ENCODE assay signal across 23 cellular contexts in the genomic region with DNA sequence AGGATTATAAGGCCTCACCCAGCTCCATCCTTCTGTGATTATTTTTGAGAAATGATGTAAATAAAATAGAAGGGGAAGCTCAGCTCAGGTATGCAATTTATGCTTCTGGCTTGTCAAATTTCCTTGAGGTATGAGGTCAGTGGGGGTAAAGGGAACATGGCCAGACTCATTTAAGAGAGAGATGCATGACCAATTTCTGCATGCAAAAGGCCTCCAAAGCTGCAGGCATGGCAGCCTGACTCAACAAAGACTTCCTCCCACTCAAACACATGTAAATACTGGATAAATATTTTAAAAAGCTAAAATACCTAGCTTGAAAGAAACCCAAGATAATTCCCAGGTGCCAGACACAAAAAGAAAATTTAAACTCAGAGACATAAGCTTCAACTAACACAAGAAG.
A peak's percentile ranks its signal among the peaks of the same experiment; 100 is the strongest.
DNase-seq lines count a peak whose midpoint lies in the region; ATAC-seq, FAIRE-seq and TF ChIP-seq lines count a peak whose summit lies in the region.
"Had no signal": no experiment of that assay in that cellular context is flagged by ENCODE, and none has a peak within 500 bp of the region (broad histone marks: within the 10 kb centered on the region; RNA-seq: fewer than 3 reads in every experiment).

No MANE protein-coding gene starts in this region.

- H2AFZ ChIP-seq in HepG2 (ENCODE audit: low read length), result no peak overlapping the region

- no peak for TF ChIP-seq POLR2A in HepG2 (IDR thresholded peaks at IDR 0.05; ENCODE audit: insufficient read depth in 1 of 2, low read depth in 2 of 2, low read length in 2 of 2)

- no peak overlapping the region for H3K4me2 ChIP-seq in HepG2 (ENCODE audit: low read depth, low read length)
- H3K4me2 ChIP-seq: SK-N-SH had no signal

- no peaks in the 10 kb centered on the region for H3K27me3 Mint-ChIP-seq in mesothelial cell of epicardium (ENCODE audit: low read depth)

- in situ Hi-C loops in HepG2 (cut with HindIII; ENCODE audit: extremely low pct_ligation_motif_present, low pct_unique_long_range_greater_than_20kb), result loop anchor here (25.0 kb wide), 1 partner anchor 243 kb away; no protein-coding TSS in a partner anchor

- H3K4me3 ChIP-seq in AG04450 (ENCODE audit: low read depth, low read length) (no peak overlapping the region), epithelial cell of esophagus (ENCODE audit: low read length) (no peak overlapping the region), HepG2 (replicated peaks in 1 of 3; ENCODE audit: insufficient read depth in 1 of 3, low read depth in 2 of 3, low read length in 3 of 3) (no peak overlapping the region)
- no peak overlapping the region for H3K4me3 ChIP-seq in effector memory CD4-positive, alpha-beta T cell (ENCODE audit: insufficient read depth, low read depth, low read length, poor library complexity, severe bottlenecking)
- H3K4me3 ChIP-seq: K562, Peyer's patch had no signal

- TF ChIP-seq EP300 in HepG2 (IDR thresholded peaks at IDR 0.05; ENCODE audit: low read depth in 2 of 2, low read length in 2 of 2), result no peak
- TF ChIP-seq EP300 in HepG2 (CRISPR knock-in tag; IDR thresholded peaks at IDR 0.05; ENCODE audit: borderline replicate concordance), result no peak

- H3K27ac Mint-ChIP-seq in mesothelial cell of epicardium, result peak overlapping the region; percentile 78

- H3K27ac ChIP-seq in AG04450 (ENCODE audit: low read depth, low read length), result peak overlapping the region; percentile 55
- no peak overlapping the region for H3K27ac ChIP-seq in effector memory CD4-positive, alpha-beta T cell (ENCODE audit: insufficient read depth, low read length, poor library complexity, severe bottlenecking)
- no peak overlapping the region for H3K27ac ChIP-seq in HepG2 (ENCODE audit: extremely low read length, insufficient read depth, low read length)
- H3K27ac ChIP-seq: HL-60, Peyer's patch had no signal

- peaks cover 28% of the 10 kb centered on the region for H3K4me1 Mint-ChIP-seq in mesothelial cell of epicardium

- no peak overlapping the region for H3K4me3 Mint-ChIP-seq in mesothelial cell of epicardium

- DNase-seq in AG04450 (ENCODE audit: low read depth, low spot score) (no peak), NCI-H226 (peak; percentile 51), epithelial cell of esophagus (ENCODE audit: low read depth) (peak; percentile 14), mesothelial cell of epicardium (ENCODE audit: low spot score in 2 of 2, unreplicated experiment in 2 of 2) (no peak), MV-4-11 (lab: John Stamatoyannopoulos, UW) (no peak), HepG2 (ENCODE audit: low spot score) (no peak)
- DNase-seq in effector memory CD4-positive, alpha-beta T cell, result no peak
- DNase-seq: 8988T, ACHN, Calu3, DMS153, DND-41, H7, Kasumi-1, NCI-H2029, NCI-H446 treated with DMSO at 0.1 percent for 48 hours, NCI-H526, Peyer's patch, SK-N-SH had no signal

- intact Hi-C loops in HepG2 (cut with micrococcal nuclease; ENCODE audit: unreplicated experiment), result loop anchor here (10.0 kb wide), 1 partner anchor 430 kb away; no protein-coding TSS in a partner anchor

- no peaks in the 10 kb centered on the region for H3K4me1 ChIP-seq in effector memory CD4-positive, alpha-beta T cell (ENCODE audit: control insufficient read depth, insufficient read depth, low read length, poor library complexity, severe bottlenecking)
- peaks cover 7% of the 10 kb centered on the region; the same call in 1 of the 2 replicates for H3K4me1 ChIP-seq in HepG2 (ENCODE audit: insufficient read depth, low read length)
- H3K4me1 ChIP-seq: Peyer's patch had no signal

- peaks cover 7% of the 10 kb centered on the region for H3K36me3 Mint-ChIP-seq in mesothelial cell of epicardium

- ATAC-seq in GM19467 (IDR thresholded peaks at IDR 0.05; ENCODE audit: unreplicated experiment) (no peak), HepG2 (no peak)
- ATAC-seq: K562 had no signal

- H4K20me1 ChIP-seq in HepG2 (ENCODE audit: insufficient read depth, low read length), result no peaks in the 10 kb centered on the region

- TF ChIP-seq CTCF in AG04450 (IDR thresholded peaks at IDR 0.05; ENCODE audit: low read depth, low read length) (no peak), epithelial cell of esophagus (IDR thresholded peaks at IDR 0.05; ENCODE audit: insufficient read depth, low read depth, low read length, missing control alignments) (no peak), mesothelial cell of epicardium (IDR thresholded peaks at IDR 0.05; ENCODE audit: unreplicated experiment) (no peak), HepG2 (CRISPR knock-in tag; IDR thresholded peaks at IDR 0.05) (no peak)

- H3K9me3 Mint-ChIP-seq in mesothelial cell of epicardium, result peaks cover 28% of the 10 kb centered on the region

- no peaks in the 10 kb centered on the region for H3K9me3 ChIP-seq in AG04450 (ENCODE audit: control insufficient read depth, insufficient read depth, low read length)
- H3K9me3 ChIP-seq in effector memory CD4-positive, alpha-beta T cell (ENCODE audit: control insufficient read depth, low read length), result no peaks in the 10 kb centered on the region
- H3K9me3 ChIP-seq in HepG2 (ENCODE audit: low read length), result no peaks in the 10 kb centered on the region
- H3K9me3 ChIP-seq: Peyer's patch, SK-N-SH had no signal

- BruUV-seq in HepG2 (replicated peaks; lab: Mats Ljungman, UMichigan), result no TSS peak

- CTCF ChIA-PET in AG04450 (lab: Charles Lee) (interaction anchor here (1.5 to 9.8 kb wide), 6 partner anchors 10 to 426 kb away, joined by 4 to 237 read pairs (median 37); no protein-coding TSS in a partner anchor), HepG2 (lab: Yijun Ruan, JAX; ENCODE audit: low intra/inter-chr PET ratio, low total read pairs) (interaction anchor here (1.7 kb wide), 1 partner anchor 91 kb away, joined by 5 read pairs; no protein-coding TSS in a partner anchor)

- H3K36me3 ChIP-seq in effector memory CD4-positive, alpha-beta T cell (ENCODE audit: control insufficient read depth, insufficient read depth, low read length), result no peaks in the 10 kb centered on the region
- H3K36me3 ChIP-seq in HepG2 (replicated peaks in 1 of 2; ENCODE audit: control insufficient read depth in 1 of 2, insufficient read depth in 2 of 2, low read length in 2 of 2), result no peaks in the 10 kb centered on the region
- H3K36me3 ChIP-seq: Peyer's patch had no signal

- H3K79me2 ChIP-seq in HepG2 (ENCODE audit: insufficient read depth, low read length), result no peaks in the 10 kb centered on the region

- H3K9ac ChIP-seq in HepG2 (ENCODE audit: insufficient read depth, low read depth, low read length), result no peak overlapping the region
- H3K9ac ChIP-seq: SK-N-SH had no signal

- FAIRE-seq in HepG2 (lab: Jason Lieb, UNC), result no peak
- FAIRE-seq: GM12892, K562 had no signal

- POLR2A ChIA-PET in AG04450 (lab: Yijun Ruan, JAX), result no interaction called here
- POLR2A ChIA-PET in HepG2 (lab: Yijun Ruan, JAX), result no interaction called here

- no peak for TF ChIP-seq RAD21 in HepG2 (CRISPR knock-in tag; IDR thresholded peaks at IDR 0.05)

- no peaks in the 10 kb centered on the region for H3K27me3 ChIP-seq in AG04450 (ENCODE audit: control insufficient read depth, insufficient read depth, low read length)
- no peaks in the 10 kb centered on the region for H3K27me3 ChIP-seq in effector memory CD4-positive, alpha-beta T cell (replicated peaks; ENCODE audit: control insufficient read depth, insufficient read depth, low read length, poor library complexity, severe bottlenecking)
- no peaks in the 10 kb centered on the region for H3K27me3 ChIP-seq in HepG2 (ENCODE audit: control insufficient read depth in 1 of 2, insufficient read depth in 2 of 2, low read length in 2 of 2)
- H3K27me3 ChIP-seq: Peyer's patch had no signal

TF ChIP-seq in HepG2, 621 proteins besides CTCF, POLR2A, EP300 and RAD21:
- TF ChIP-seq ATRX (CRISPR knock-in tag; IDR thresholded peaks at IDR 0.05; ENCODE audit: borderline replicate concordance) (no peak), KMT2A (CRISPR knock-in tag; IDR thresholded peaks at IDR 0.05) (no peak), PITX1 (CRISPR knock-in tag; IDR thresholded peaks at IDR 0.05) (no peak), NR2F2 (IDR thresholded peaks at IDR 0.05; ENCODE audit: borderline replicate concordance, low read depth) (no peak), ZNF879 (CRISPR knock-in tag; IDR thresholded peaks at IDR 0.05) (no peak)
- TF ChIP-seq, protein P1, sequence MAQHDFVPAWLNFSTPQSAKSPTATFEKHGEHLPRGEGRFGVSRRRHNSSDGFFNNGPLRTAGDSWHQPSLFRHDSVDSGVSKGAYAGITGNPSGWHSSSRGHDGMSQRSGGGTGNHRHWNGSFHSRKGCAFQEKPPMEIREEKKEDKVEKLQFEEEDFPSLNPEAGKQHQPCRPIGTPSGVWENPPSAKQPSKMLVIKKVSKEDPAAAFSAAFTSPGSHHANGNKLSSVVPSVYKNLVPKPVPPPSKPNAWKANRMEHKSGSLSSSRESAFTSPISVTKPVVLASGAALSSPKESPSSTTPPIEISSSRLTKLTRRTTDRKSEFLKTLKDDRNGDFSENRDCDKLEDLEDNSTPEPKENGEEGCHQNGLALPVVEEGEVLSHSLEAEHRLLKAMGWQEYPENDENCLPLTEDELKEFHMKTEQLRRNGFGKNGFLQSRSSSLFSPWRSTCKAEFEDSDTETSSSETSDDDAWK (CRISPR knock-in tag; IDR thresholded peaks at IDR 0.05), result no peak

Comparison
In these comparisons a context has a peak if more than half of its experiments do, and no peak if none do; other contexts are left out.
1. DNase-seq: peak in NCI-H226 (single experiment) and epithelial cell of esophagus (single experiment); none in AG04450 (single experiment), mesothelial cell of epicardium (0 of 2), MV-4-11 (single experiment), effector memory CD4-positive, alpha-beta T cell (0 of 3) and HepG2 (single experiment).